1 cellular context compared by ENCODE assay signal in the genomic region with DNA sequence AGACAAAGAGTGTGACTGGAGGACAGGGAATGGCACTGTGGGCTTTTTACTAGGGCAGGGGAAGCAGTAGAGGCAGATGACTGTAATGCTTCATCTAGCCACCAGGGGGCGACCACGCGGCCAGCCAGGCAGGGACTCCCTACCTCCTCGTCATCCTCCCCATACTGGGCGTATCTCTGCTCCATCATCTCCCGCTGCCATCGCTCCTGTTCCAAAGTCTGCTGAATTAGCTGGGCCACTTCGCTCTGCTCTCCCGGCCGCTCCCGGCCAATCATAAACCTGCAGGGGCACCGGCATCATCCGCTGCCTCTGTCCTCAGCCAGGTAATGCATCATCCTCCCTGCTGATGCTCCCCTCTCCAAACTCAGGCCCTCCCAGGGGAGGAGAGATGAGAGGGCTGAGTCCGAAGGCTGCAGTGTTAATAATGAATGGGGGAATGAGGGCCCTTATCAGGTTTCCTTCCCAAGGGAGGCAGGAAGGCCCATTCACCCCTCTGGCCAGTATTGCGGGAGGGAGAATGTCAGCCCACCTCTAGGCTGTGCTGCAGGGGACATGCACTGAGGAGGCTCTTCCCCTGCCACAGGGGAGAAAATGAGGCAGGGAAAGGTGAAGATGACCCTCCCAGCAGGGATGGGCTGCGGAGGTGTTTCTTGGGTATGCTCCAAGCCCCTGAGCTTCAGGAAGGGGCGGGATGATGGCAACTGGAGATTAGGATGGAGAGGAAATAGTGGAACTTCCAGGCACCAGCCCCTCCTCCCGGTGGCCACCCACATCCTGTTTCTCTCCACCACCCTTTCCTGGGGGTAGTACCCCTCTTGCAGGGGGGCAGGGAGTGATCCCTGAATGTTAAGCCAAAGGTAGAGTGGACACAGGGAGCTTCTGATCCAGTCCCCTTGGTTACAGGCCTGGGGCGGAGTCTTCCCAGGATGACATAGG.
TF ChIP-seq lines count a peak whose summit lies in the region.

No MANE protein-coding gene starts in this region.

TF ChIP-seq in SK-N-SH treated with all-trans-retinoic acid at 6 μM for 48 hours, 23 proteins besides CTCF, POLR2A, EP300 and RAD21 (continued from another document):
- no peak for TF ChIP-seq POU6F1 (CRISPR knock-in tag; IDR thresholded peaks at IDR 0.05; ENCODE audit: borderline replicate concordance, low read depth)
- TF ChIP-seq PPARA (CRISPR knock-in tag; IDR thresholded peaks at IDR 0.05; ENCODE audit: borderline replicate concordance), result no peak
- TF ChIP-seq RARB (CRISPR knock-in tag; IDR thresholded peaks at IDR 0.05), result no peak
- no peak for TF ChIP-seq OSR1 (CRISPR knock-in tag; IDR thresholded peaks at IDR 0.05)
- TF ChIP-seq ZNF565 (CRISPR knock-in tag; conservative IDR thresholded peaks at IDR 0.05; ENCODE audit: low read depth), result no peak
- TF ChIP-seq ZFP3 (CRISPR knock-in tag; IDR thresholded peaks at IDR 0.05), result no peak
- no peak for TF ChIP-seq ARNTL (CRISPR knock-in tag; IDR thresholded peaks at IDR 0.05; ENCODE audit: borderline replicate concordance, low read depth)
